8 cellular contexts compared by ENCODE assay signal in genomic region chr15:38563723-38564519, GRCh38. TPM values are rescaled to one million over a fixed set of nuclear protein-coding genes. Genes with fewer than 3 reads are reported as not detected.
DNase-seq lines count a peak whose midpoint lies in the region; ATAC-seq, FAIRE-seq and TF ChIP-seq lines count a peak whose summit lies in the region.

No MANE protein-coding gene starts in this region.

- no peaks in the 10 kb centered on the region for H3K9me3 Mint-ChIP-seq in activated CD8-positive, alpha-beta memory T cell treated with anti-CD3 and anti-CD28 coated beads, Interleukin-2, amount 10 ng/mL, durations not matched to agents 7 days and 5 days (ENCODE audit: low read depth)

- FAIRE-seq in endothelial cell of umbilical vein (lab: Jason Lieb, UNC), result peak; percentile 54

- TF ChIP-seq POLR2A in endothelial cell of umbilical vein (IDR thresholded peaks at IDR 0.05; ENCODE audit: low read depth, low read length), result no peak

- H3K27me3 ChIP-seq in endothelial cell of umbilical vein (ENCODE audit: control insufficient read depth in 2 of 2, insufficient read depth in 2 of 2, low read length in 2 of 2) (peaks cover 34 to 54% of the 10 kb centered on the region in 2 experiments), mucosa of rectum (ENCODE audit: control insufficient read depth in 2 of 2, insufficient read depth in 2 of 2, low read length in 2 of 2) (peaks cover 7 to 9% of the 10 kb centered on the region in 2 donors)

- H3K4me2 ChIP-seq in endothelial cell of umbilical vein (ENCODE audit: insufficient read depth, low read length), result peak overlapping the region; percentile 72

- peak; percentile 67 for ATAC-seq in HG02885 (IDR thresholded peaks at IDR 0.05; ENCODE audit: poor library complexity, unreplicated experiment)
- peak; percentile 75 for ATAC-seq in activated CD8-positive, alpha-beta memory T cell treated with anti-CD3 and anti-CD28 coated beads, Interleukin-2, amount 10 ng/mL, durations not matched to agents 7 days and 5 days

- dilution Hi-C loops in endothelial cell of umbilical vein (cut with MboI; ENCODE audit: extremely low pct_ligation_motif_present, low sequenced_read_pairs), result no loop called here

- TF ChIP-seq CTCF in endothelial cell of umbilical vein (IDR thresholded peaks at IDR 0.05; ENCODE audit: extremely low read depth in 1 of 2, insufficient read depth in 1 of 2, low read depth in 1 of 2, low read length in 2 of 2), result peak; percentile 83 to 95

- peak overlapping the region; percentile 82 for H2AFZ ChIP-seq in endothelial cell of umbilical vein (ENCODE audit: low read depth, low read length)

- peaks cover 48% of the 10 kb centered on the region for H3K4me1 Mint-ChIP-seq in activated CD8-positive, alpha-beta memory T cell treated with anti-CD3 and anti-CD28 coated beads, Interleukin-2, amount 10 ng/mL, durations not matched to agents 7 days and 5 days

- no TSS peak for BruUV-seq in endothelial cell of umbilical vein (replicated peaks; lab: Mats Ljungman, UMichigan)

- H3K79me2 ChIP-seq in endothelial cell of umbilical vein (ENCODE audit: control insufficient read depth, insufficient read depth, low read length), result no peaks in the 10 kb centered on the region

- DNase-seq in NCI-H82 (lab: John Stamatoyannopoulos, UW) (peak; percentile 39), NCI-H82 treated with DMSO at 0.1 percent for 48 hours (lab: John Stamatoyannopoulos, UW; ENCODE audit: unreplicated experiment) (no peak), NCI-H2227 treated with DMSO at 0.1 percent for 48 hours (lab: John Stamatoyannopoulos, UW) (peak; percentile 19), endothelial cell of umbilical vein (ENCODE audit: low read depth, low spot score) (peak; percentile 48)
- DNase-seq in activated CD8-positive, alpha-beta memory T cell treated with anti-CD3 and anti-CD28 coated beads, Interleukin-2, amount 10 ng/mL, durations not matched to agents 7 days and 5 days, result peak; percentile 91
- peak; percentile 92 for DNase-seq in stimulated activated CD8-positive, alpha-beta memory T cell treated with anti-CD3 and anti-CD28 coated beads, Interleukin-4, amount 100 ng/mL, for 48 hours

- H3K36me3 ChIP-seq in endothelial cell of umbilical vein (ENCODE audit: control insufficient read depth in 2 of 2, extremely low read depth in 1 of 2, insufficient read depth in 2 of 2, low read length in 2 of 2), result no peaks in the 10 kb centered on the region
- H3K36me3 ChIP-seq in mucosa of rectum (ENCODE audit: control insufficient read depth in 2 of 2, insufficient read depth in 2 of 2, low read length in 2 of 2), result no peaks in the 10 kb centered on the region

- CTCF ChIA-PET in activated CD8-positive, alpha-beta memory T cell treated with anti-CD3 and anti-CD28 coated beads, Interleukin-2, amount 10 ng/mL, durations not matched to agents 7 days and 5 days (lab: Charles Lee), result interaction anchor here (0.7 to 10.0 kb wide), 53 partner anchors 8 to 143 kb away, joined by 3 to 436 read pairs (median 5); partner anchors contain the start of gene FAM98B
- CTCF ChIA-PET in endothelial cell of umbilical vein (lab: Charles Lee), result interaction anchor here (0.5 to 4.0 kb wide), 80 partner anchors 8 to 1193 kb away, joined by 3 to 137 read pairs (median 6); partner anchors contain the start of gene FAM98B

- no peaks in the 10 kb centered on the region for H3K9me1 ChIP-seq in endothelial cell of umbilical vein (replicated peaks; ENCODE audit: control insufficient read depth, extremely low read depth, insufficient read depth, low read length)

- peaks cover 56% of the 10 kb centered on the region for H3K36me3 Mint-ChIP-seq in activated CD8-positive, alpha-beta memory T cell treated with anti-CD3 and anti-CD28 coated beads, Interleukin-2, amount 10 ng/mL, durations not matched to agents 7 days and 5 days

- no peaks in the 10 kb centered on the region for H3K4me1 ChIP-seq in endothelial cell of umbilical vein (ENCODE audit: control insufficient read depth, extremely low read depth, insufficient read depth, low read length)
- H3K4me1 ChIP-seq in mucosa of rectum (ENCODE audit: control insufficient read depth in 2 of 2, insufficient read depth in 2 of 2, low read length in 2 of 2), result peaks cover 2 to 5% of the 10 kb centered on the region in 2 donors

- peak overlapping the region; percentile 91 for H3K4me3 Mint-ChIP-seq in activated CD8-positive, alpha-beta memory T cell treated with anti-CD3 and anti-CD28 coated beads, Interleukin-2, amount 10 ng/mL, durations not matched to agents 7 days and 5 days

- POLR2A ChIA-PET in endothelial cell of umbilical vein (lab: Charles Lee), result no interaction called here

- no peaks in the 10 kb centered on the region for H4K20me1 ChIP-seq in endothelial cell of umbilical vein (replicated peaks; ENCODE audit: control insufficient read depth, extremely low read depth, insufficient read depth, low read length)

- H3K9ac ChIP-seq in endothelial cell of umbilical vein (replicated peaks; ENCODE audit: extremely low read depth, insufficient read depth, low read length) (no peak overlapping the region), mucosa of rectum (ENCODE audit: low read depth in 1 of 2, low read length in 2 of 2) (peak overlapping the region; percentile 62 to 68)

- H3K27ac Mint-ChIP-seq in activated CD8-positive, alpha-beta memory T cell treated with anti-CD3 and anti-CD28 coated beads, Interleukin-2, amount 10 ng/mL, durations not matched to agents 7 days and 5 days, result peak overlapping the region; percentile 93

- H3K27me3 Mint-ChIP-seq in activated CD8-positive, alpha-beta memory T cell treated with anti-CD3 and anti-CD28 coated beads, Interleukin-2, amount 10 ng/mL, durations not matched to agents 7 days and 5 days, result no peaks in the 10 kb centered on the region

- H3K9me3 ChIP-seq in endothelial cell of umbilical vein (replicated peaks; ENCODE audit: control insufficient read depth, insufficient read depth, low read length) (no peaks in the 10 kb centered on the region), mucosa of rectum (ENCODE audit: control insufficient read depth in 2 of 2, low read length in 2 of 2) (no peaks in the 10 kb centered on the region)

- H3K4me3 ChIP-seq in endothelial cell of umbilical vein (replicated peaks in 1 of 3; ENCODE audit: insufficient read depth in 1 of 3, low read depth in 1 of 3, low read length in 3 of 3), result peak overlapping the region; percentile 15 to 61 (median 44)
- H3K4me3 ChIP-seq in mucosa of rectum (ENCODE audit: low read length in 2 of 2), result peak overlapping the region; percentile 60 to 68

- intact Hi-C loops in endothelial cell of umbilical vein (cut with micrococcal nuclease), result loop anchor here (1.0 kb wide), 2 partner anchors 119 to 124 kb away; no protein-coding TSS in a partner anchor

- H3K27ac ChIP-seq in endothelial cell of umbilical vein (ENCODE audit: insufficient read depth, low read depth, low read length), result no peak overlapping the region
- H3K27ac ChIP-seq in mucosa of rectum (ENCODE audit: low read depth in 2 of 2, low read length in 2 of 2), result peak overlapping the region in 1 of 2 donors; percentile 48

TF ChIP-seq in endothelial cell of umbilical vein, 7 proteins besides CTCF, POLR2A, EP300 and RAD21:
- no peak for TF ChIP-seq MAX (IDR thresholded peaks at IDR 0.05; ENCODE audit: insufficient read depth, insufficient read length)
- TF ChIP-seq GATA2 (IDR thresholded peaks at IDR 0.05; ENCODE audit: insufficient read depth, insufficient read length, low read depth, low read length), result no peak
- no peak for TF ChIP-seq JUN (IDR thresholded peaks at IDR 0.05; ENCODE audit: borderline replicate concordance, insufficient read depth, insufficient read length, low read depth)
- TF ChIP-seq EZH2 (IDR thresholded peaks at IDR 0.05; ENCODE audit: borderline replicate concordance, low read depth, low read length, severe bottlenecking), result no peak
- TF ChIP-seq POLR2AphosphoS5 (IDR thresholded peaks at IDR 0.05; ENCODE audit: insufficient read depth, low read depth, low read length), result no peak
- TF ChIP-seq MYC (IDR thresholded peaks at IDR 0.05; ENCODE audit: low read depth, low read length), result no peak
- no peak for TF ChIP-seq FOS (IDR thresholded peaks at IDR 0.05; ENCODE audit: borderline replicate concordance, insufficient read depth, low read length)

RNA-seq across cellular contexts. Expression of gene RASGRP1, which starts 0.7 kb away (rescaled TPM):
- 100 to 1,000 TPM; 143 to 202 TPM for total RNA-seq in activated CD8-positive, alpha-beta memory T cell treated with anti-CD3 and anti-CD28 coated beads, Interleukin-2, amount 10 ng/mL, durations not matched to agents 7 days and 5 days
- 0.38 TPM in 1 of 2 replicates, not detected in the other for total RNA-seq in endothelial cell of umbilical vein
- polyA plus RNA-seq in endothelial cell of umbilical vein, result 0.15 and 0.16 TPM in 2 replicates
- 0.13 and 0.16 TPM in 2 replicates for polyA plus RNA-seq in endothelial cell of umbilical vein (2011; cell fraction: cytosol; rRNA removed)
- polyA plus RNA-seq in endothelial cell of umbilical vein (2011; cell fraction: nucleus; rRNA removed), result 0.24 and 0.27 TPM in 2 replicates
- 0.23 and 0.34 TPM in 2 replicates for polyA plus RNA-seq in endothelial cell of umbilical vein (2012)
- 1.1 and 1.9 TPM in 2 replicates for polyA minus RNA-seq in endothelial cell of umbilical vein
- polyA minus RNA-seq in endothelial cell of umbilical vein (2011; cell fraction: cytosol; rRNA and poly(A)+ RNA removed), result not detected
- 0.24 and 0.82 TPM in 2 replicates for polyA minus RNA-seq in endothelial cell of umbilical vein (2011; cell fraction: nucleus; rRNA and poly(A)+ RNA removed)

Comparison
In these comparisons a context has a peak if more than half of its experiments do, and no peak if none do; other contexts are left out.
1. RNA of gene RASGRP1, which starts 0.7 kb away (total RNA-seq): 143 to 202 TPM in activated CD8-positive, alpha-beta memory T cell treated with anti-CD3 and anti-CD28 coated beads, Interleukin-2, amount 10 ng/mL, durations not matched to agents 7 days and 5 days; 0.38 TPM in endothelial cell of umbilical vein; every median in the first group is over 100 times any median in the second.